In the genomic region with DNA sequence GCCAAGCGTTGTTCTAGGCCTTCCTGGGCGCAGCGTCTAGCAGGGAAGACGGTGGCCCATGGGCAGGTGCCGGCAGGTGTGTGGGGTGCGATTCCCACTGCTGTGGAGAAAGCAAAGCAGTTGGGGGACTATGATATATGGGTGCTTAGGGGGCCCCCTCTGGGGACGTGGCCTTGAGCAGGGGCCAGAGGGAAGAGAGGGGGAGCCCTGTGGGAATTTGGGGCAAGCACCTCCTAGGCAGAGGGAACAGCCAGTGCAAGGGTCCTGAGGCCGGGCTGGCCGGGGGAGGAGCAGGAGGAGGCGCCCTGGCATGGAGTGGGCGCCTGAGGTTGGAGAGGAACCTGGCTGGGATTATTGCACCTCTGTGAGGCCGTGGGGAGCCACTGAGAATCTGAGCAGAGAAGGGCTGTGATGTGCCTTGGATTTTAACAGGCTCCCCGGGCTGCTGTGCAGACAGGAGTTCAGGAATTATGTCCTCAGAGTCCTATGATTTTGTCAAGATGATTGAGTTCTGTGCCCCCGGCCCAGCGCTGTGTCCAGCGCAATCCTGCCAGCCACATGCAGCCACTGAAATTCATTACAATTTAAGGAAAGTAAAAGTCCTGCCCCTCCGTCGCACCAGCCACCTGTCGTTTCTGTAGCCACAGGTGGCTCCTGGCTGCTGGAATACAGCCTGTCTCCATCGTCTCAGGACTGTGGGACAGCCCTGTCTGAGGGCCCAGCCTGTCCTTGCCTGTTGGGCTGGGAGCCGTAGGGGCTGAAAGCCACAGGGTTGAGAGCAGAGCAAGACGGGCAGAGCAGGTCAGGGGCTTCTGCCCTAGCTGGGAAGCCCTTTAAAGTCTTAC, we compare ENCODE assay signal across 27 cellular contexts. TPM values are rescaled to one million over a fixed set of nuclear protein-coding genes. Genes with fewer than 3 reads are reported as not detected.
"Had no signal": no experiment of that assay in that cellular context is flagged by ENCODE, and none has a peak within 500 bp of the region (broad histone marks: within the 10 kb centered on the region; RNA-seq: fewer than 3 reads in every experiment).

No MANE protein-coding gene starts in this region.

- H3K4me1 Mint-ChIP-seq: activated CD4-positive, alpha-beta T cell treated with anti-CD3 and anti-CD28 coated beads for 36 hours; endodermal cell; T-cell; WTC11 had no signal

- ATAC-seq: activated CD4-positive, alpha-beta T cell treated with anti-CD3 and anti-CD28 coated beads for 36 hours; activated T-cell treated with anti-CD3 and anti-CD28 coated beads, Interleukin-2, amount 50 U/mL, for 4 hours; gastrocnemius medialis had no signal

- H3K9me3 ChIP-seq: breast epithelium, esophagus squamous epithelium, gastrocnemius medialis, testis, vagina had no signal

- H3K27ac ChIP-seq: breast epithelium, coronary artery, esophagus squamous epithelium, gastrocnemius medialis, testis, vagina had no signal

- DNase-seq: activated CD4-positive, alpha-beta T cell treated with anti-CD3 and anti-CD28 coated beads for 36 hours; activated CD4-positive, alpha-beta T cell treated with anti-CD3 and anti-CD28 coated beads, Interleukin-2, amount 50 U/mL, for 48 hours; activated CD8-positive, alpha-beta memory T cell treated with anti-CD3 and anti-CD28 coated beads, Interleukin-2, amount 50 U/mL, for 48 hours; activated naive CD4-positive, alpha-beta T cell treated with Interleukin-2 at 50 U/mL for 16 hours; activated naive CD8-positive, alpha-beta T cell treated with anti-CD3 and anti-CD28 coated beads, Interleukin-2, amount 10 ng/mL, durations not matched to agents 7 days and 5 days; activated T-cell treated with anti-CD3 and anti-CD28 coated beads, Interleukin-2, amount 50 U/mL, for 4 hours; amniotic stem cell; esophagus squamous epithelium; gastrocnemius medialis; head of caudate nucleus; hypothalamus; mammary epithelial cell; nephron progenitor cell; occipital lobe; stimulated activated CD4-positive, alpha-beta T cell treated with anti-CD3 and anti-CD28 coated beads, Interleukin-4, amount 100 ng/mL, for 1 hour; stimulated activated naive CD4-positive, alpha-beta T cell; T-cell; T-helper 9 cell; trophoblast cell had no signal

- H3K27ac Mint-ChIP-seq: activated CD4-positive, alpha-beta T cell treated with anti-CD3 and anti-CD28 coated beads for 36 hours; activated naive CD8-positive, alpha-beta T cell treated with anti-CD3 and anti-CD28 coated beads, Interleukin-2, amount 10 ng/mL, durations not matched to agents 7 days and 5 days; activated T-helper 2 cell treated with anti-CD3 and anti-CD28 coated beads, Interferon-gamma antibody, Interleukin-2, Interleukin-4, amounts not matched to agents 10 μg/mL and 5 μg/mL and 100 μg/mL, durations not matched to agents 14 hours and 24 hours and 36 hours; endodermal cell; nephron progenitor cell; T-cell; WTC11 had no signal

- H3K27me3 Mint-ChIP-seq: activated CD4-positive, alpha-beta T cell treated with anti-CD3 and anti-CD28 coated beads for 36 hours; T-cell had no signal

- H3K4me3 Mint-ChIP-seq: activated CD4-positive, alpha-beta T cell treated with anti-CD3 and anti-CD28 coated beads for 36 hours; activated naive CD8-positive, alpha-beta T cell treated with anti-CD3 and anti-CD28 coated beads, Interleukin-2, amount 10 ng/mL, durations not matched to agents 7 days and 5 days; activated T-cell treated with anti-CD3 and anti-CD28 coated beads, Interleukin-2, amount 50 U/mL, for 4 hours; endodermal cell; nephron progenitor cell; T-cell; WTC11 had no signal

- H3K36me3 ChIP-seq: breast epithelium, esophagus squamous epithelium, gastrocnemius medialis, vagina had no signal

- H3K4me3 ChIP-seq: coronary artery, esophagus squamous epithelium, gastrocnemius medialis, vagina had no signal

- H3K36me3 Mint-ChIP-seq: activated naive CD8-positive, alpha-beta T cell treated with anti-CD3 and anti-CD28 coated beads, Interleukin-2, amount 10 ng/mL, durations not matched to agents 7 days and 5 days; T-cell; WTC11 had no signal

- H3K27me3 ChIP-seq: gastrocnemius medialis, testis, vagina had no signal

- H3K9me3 Mint-ChIP-seq: activated naive CD8-positive, alpha-beta T cell treated with anti-CD3 and anti-CD28 coated beads, Interleukin-2, amount 10 ng/mL, durations not matched to agents 7 days and 5 days; activated T-cell treated with anti-CD3 and anti-CD28 coated beads, Interleukin-2, amount 50 U/mL, for 4 hours; activated T-helper 2 cell treated with anti-CD3 and anti-CD28 coated beads, Interferon-gamma antibody, Interleukin-2, Interleukin-4, amounts not matched to agents 10 μg/mL and 5 μg/mL and 100 μg/mL, durations not matched to agents 14 hours and 24 hours and 36 hours; endodermal cell; nephron progenitor cell; T-cell; WTC11 had no signal

- H3K4me1 ChIP-seq: breast epithelium had no signal

RNA-seq across cellular contexts. Expression of a gene that starts 9.1 kb away (rescaled TPM):
- total RNA-seq: activated CD4-positive, alpha-beta T cell treated with anti-CD3 and anti-CD28 coated beads for 36 hours; activated CD8-positive, alpha-beta memory T cell treated with anti-CD3 and anti-CD28 coated beads for 36 hours; activated naive CD8-positive, alpha-beta T cell treated with anti-CD3 and anti-CD28 coated beads, Interleukin-2, amount 10 ng/mL, durations not matched to agents 7 days and 5 days; activated T-cell treated with anti-CD3 and anti-CD28 coated beads, Interleukin-2, amount 50 U/mL, for 4 hours; activated T-helper 2 cell treated with anti-CD3 and anti-CD28 coated beads, Interferon-gamma antibody, Interleukin-2, Interleukin-4, amounts not matched to agents 10 μg/mL and 5 μg/mL and 100 μg/mL, durations not matched to agents 14 hours and 24 hours and 36 hours; endodermal cell; T-cell; WTC11 had no signal

RNA-seq across cellular contexts. Expression of a gene that starts 29.2 kb away (rescaled TPM):
- polyA plus RNA-seq: mammary epithelial cell had no signal

RNA-seq across cellular contexts. Expression of a gene that starts 29.4 kb away (rescaled TPM):
- total RNA-seq: T-cell, vagina had no signal
